In the genomic region with DNA sequence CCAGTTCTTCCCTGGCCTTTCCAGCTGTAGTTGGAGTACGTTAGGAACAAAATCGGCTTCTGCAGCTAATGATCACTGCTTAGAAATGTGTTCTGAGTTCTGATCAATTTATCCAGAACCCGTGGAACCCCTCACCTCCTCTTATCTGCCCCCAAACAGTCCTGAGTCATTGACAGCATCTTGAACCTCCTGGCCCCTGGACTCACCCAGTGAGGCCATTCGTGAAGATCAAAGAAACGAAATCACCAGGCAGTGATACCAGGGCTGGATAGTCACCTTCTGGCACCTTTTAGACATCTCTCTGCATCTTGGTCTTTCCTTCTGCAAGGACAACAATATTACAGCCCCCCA, we compare ENCODE assay signal across 8 cellular contexts.
DNase-seq lines count a peak whose midpoint lies in the region; ATAC-seq lines count a peak whose summit lies in the region.
"Had no signal": no experiment of that assay in that cellular context is flagged by ENCODE, and none has a peak within 500 bp of the region (broad histone marks: within the 10 kb centered on the region; RNA-seq: fewer than 3 reads in every experiment).

No MANE protein-coding gene starts in this region.

- peak overlapping the region; percentile 72 to 89 for H3K27ac Mint-ChIP-seq in stimulated activated naive CD8-positive, alpha-beta T cell treated with anti-CD3 and anti-CD28 coated beads, Interleukin-15, amount 100 ng/mL, for 72 hours
- peak overlapping the region; percentile 80 for H3K27ac Mint-ChIP-seq in stimulated activated memory B cell treated with anti-CD40 and anti-IgM and Interleukin-4, amounts not matched to agents 10 μg/mL and 1 μg/mL and 100 μg/mL, for 72 hours
- H3K27ac Mint-ChIP-seq: activated CD4-positive, alpha-beta memory T cell treated with anti-CD3 and anti-CD28 coated beads, Interleukin-2, amount 10 ng/mL, durations not matched to agents 7 days and 5 days had no signal

- no peaks in the 10 kb centered on the region for H3K9me3 Mint-ChIP-seq in stimulated activated naive CD8-positive, alpha-beta T cell treated with anti-CD3 and anti-CD28 coated beads, Interleukin-15, amount 100 ng/mL, for 72 hours
- H3K9me3 Mint-ChIP-seq in stimulated activated memory B cell treated with anti-CD40 and anti-IgM and Interleukin-4, amounts not matched to agents 10 μg/mL and 1 μg/mL and 100 μg/mL, for 72 hours = no peaks in the 10 kb centered on the region
- H3K9me3 Mint-ChIP-seq: activated CD4-positive, alpha-beta memory T cell treated with anti-CD3 and anti-CD28 coated beads, Interleukin-2, amount 10 ng/mL, durations not matched to agents 7 days and 5 days; dendritic cell treated with granulocyte-macrophage colony-stimulating factor and Interleukin-4, amounts not matched to agents 40 ng/mL and 50 ng/mL, for 4 days had no signal

- H3K4me1 Mint-ChIP-seq in stimulated activated naive CD8-positive, alpha-beta T cell treated with anti-CD3 and anti-CD28 coated beads, Interleukin-15, amount 100 ng/mL, for 72 hours = peaks cover 46% of the 10 kb centered on the region
- H3K4me1 Mint-ChIP-seq in stimulated activated memory B cell treated with anti-CD40 and anti-IgM and Interleukin-4, amounts not matched to agents 10 μg/mL and 1 μg/mL and 100 μg/mL, for 72 hours = peaks cover 30% of the 10 kb centered on the region

- H3K4me3 Mint-ChIP-seq in stimulated activated naive CD8-positive, alpha-beta T cell treated with anti-CD3 and anti-CD28 coated beads, Interleukin-15, amount 100 ng/mL, for 72 hours = peak overlapping the region in 1 of 2 donors; percentile 44
- no peak overlapping the region for H3K4me3 Mint-ChIP-seq in stimulated activated memory B cell treated with anti-CD40 and anti-IgM and Interleukin-4, amounts not matched to agents 10 μg/mL and 1 μg/mL and 100 μg/mL, for 72 hours
- H3K4me3 Mint-ChIP-seq: activated CD4-positive, alpha-beta memory T cell treated with anti-CD3 and anti-CD28 coated beads, Interleukin-2, amount 10 ng/mL, durations not matched to agents 7 days and 5 days had no signal

- H3K27me3 Mint-ChIP-seq in stimulated activated naive CD8-positive, alpha-beta T cell treated with anti-CD3 and anti-CD28 coated beads, Interleukin-15, amount 100 ng/mL, for 72 hours = no peaks in the 10 kb centered on the region
- no peaks in the 10 kb centered on the region for H3K27me3 Mint-ChIP-seq in stimulated activated memory B cell treated with anti-CD40 and anti-IgM and Interleukin-4, amounts not matched to agents 10 μg/mL and 1 μg/mL and 100 μg/mL, for 72 hours
- H3K27me3 Mint-ChIP-seq: activated CD4-positive, alpha-beta memory T cell treated with anti-CD3 and anti-CD28 coated beads, Interleukin-2, amount 10 ng/mL, durations not matched to agents 7 days and 5 days; stimulated activated naive B cell treated with anti-CD40 and anti-IgM and Interleukin-4, amounts not matched to agents 10 μg/mL and 1 μg/mL and 100 μg/mL, for 72 hours had no signal

- no peaks in the 10 kb centered on the region for H3K36me3 Mint-ChIP-seq in stimulated activated memory B cell treated with anti-CD40 and anti-IgM and Interleukin-4, amounts not matched to agents 10 μg/mL and 1 μg/mL and 100 μg/mL, for 72 hours

- no peak for ATAC-seq in stimulated activated naive CD8-positive, alpha-beta T cell treated with anti-CD3 and anti-CD28 coated beads, Interleukin-15, amount 100 ng/mL, for 72 hours
- no peak for ATAC-seq in stimulated activated naive CD8-positive, alpha-beta T cell treated with anti-CD3 and anti-CD28 coated beads, Interleukin-15, Interleukin-2, amounts not matched to agents 100 U/mL and 50 U/mL, for 24 hours
- no peak for ATAC-seq in stimulated activated memory B cell treated with anti-CD40 and anti-IgM and Interleukin-4, amounts not matched to agents 10 μg/mL and 1 μg/mL and 100 μg/mL, for 72 hours

- no peak for DNase-seq in stimulated activated naive CD8-positive, alpha-beta T cell treated with anti-CD3 and anti-CD28 coated beads, Interleukin-15, amount 100 ng/mL, for 72 hours
- DNase-seq in stimulated activated naive CD8-positive, alpha-beta T cell treated with anti-CD3 and anti-CD28 coated beads, Interleukin-15, Interleukin-2, amounts not matched to agents 100 U/mL and 50 U/mL, for 24 hours = no peak
- no peak for DNase-seq in COLO829 (ENCODE audit: low spot score)
- DNase-seq: NCI-H1048 had no signal
